2 cellular contexts compared by ENCODE assay signal in the genomic region with DNA sequence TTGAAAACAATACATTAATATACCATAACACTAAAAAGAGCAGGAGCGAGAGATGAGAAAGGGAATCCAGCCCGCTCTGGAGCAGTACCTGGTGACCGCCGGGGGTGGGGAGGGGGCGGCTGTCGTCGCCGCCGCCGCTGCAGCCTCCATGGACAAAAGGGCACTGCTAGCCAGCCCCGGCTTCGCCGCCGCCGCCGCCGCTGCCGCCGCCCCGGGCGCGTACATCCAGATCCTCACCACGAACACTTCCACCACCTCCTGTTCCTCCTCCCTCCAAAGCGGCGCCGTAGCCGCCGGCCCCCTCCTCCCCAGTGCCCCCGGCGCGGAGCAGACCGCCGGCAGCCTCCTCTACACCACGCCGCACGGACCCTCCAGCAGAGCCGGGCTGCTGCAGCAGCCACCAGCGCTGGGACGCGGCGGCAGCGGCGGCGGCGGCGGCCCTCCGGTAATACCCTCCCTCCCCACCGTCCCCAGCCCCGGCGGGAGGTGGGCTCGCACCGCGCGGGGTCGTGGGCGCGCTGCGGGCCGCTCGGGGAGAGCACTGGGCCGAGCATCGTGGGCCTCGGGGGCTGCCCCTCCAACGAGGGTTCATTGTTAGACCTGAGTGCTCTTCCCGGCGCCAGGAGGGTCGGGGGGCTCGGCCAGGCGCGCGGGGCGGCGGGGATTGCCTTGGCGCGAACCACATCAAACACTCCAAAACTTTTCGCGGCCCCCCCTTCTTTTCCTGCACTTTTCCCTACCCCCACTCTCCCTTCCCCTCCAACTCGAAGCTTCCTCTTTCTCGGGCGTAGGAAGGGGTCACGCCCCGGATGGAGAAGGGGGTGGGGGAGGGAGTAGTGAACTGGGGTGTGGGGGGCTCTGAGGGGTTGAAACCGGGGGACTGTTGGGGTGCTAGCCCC.
A peak's percentile ranks its signal among the peaks of the same experiment; 100 is the strongest.
TF ChIP-seq lines count a peak whose summit lies in the region.

No MANE protein-coding gene starts in this region.

TF ChIP-seq in WTC11, 78 proteins besides CTCF, POLR2A, EP300 and RAD21 (continued from another document and continues in another):
- TF ChIP-seq, protein P1, sequence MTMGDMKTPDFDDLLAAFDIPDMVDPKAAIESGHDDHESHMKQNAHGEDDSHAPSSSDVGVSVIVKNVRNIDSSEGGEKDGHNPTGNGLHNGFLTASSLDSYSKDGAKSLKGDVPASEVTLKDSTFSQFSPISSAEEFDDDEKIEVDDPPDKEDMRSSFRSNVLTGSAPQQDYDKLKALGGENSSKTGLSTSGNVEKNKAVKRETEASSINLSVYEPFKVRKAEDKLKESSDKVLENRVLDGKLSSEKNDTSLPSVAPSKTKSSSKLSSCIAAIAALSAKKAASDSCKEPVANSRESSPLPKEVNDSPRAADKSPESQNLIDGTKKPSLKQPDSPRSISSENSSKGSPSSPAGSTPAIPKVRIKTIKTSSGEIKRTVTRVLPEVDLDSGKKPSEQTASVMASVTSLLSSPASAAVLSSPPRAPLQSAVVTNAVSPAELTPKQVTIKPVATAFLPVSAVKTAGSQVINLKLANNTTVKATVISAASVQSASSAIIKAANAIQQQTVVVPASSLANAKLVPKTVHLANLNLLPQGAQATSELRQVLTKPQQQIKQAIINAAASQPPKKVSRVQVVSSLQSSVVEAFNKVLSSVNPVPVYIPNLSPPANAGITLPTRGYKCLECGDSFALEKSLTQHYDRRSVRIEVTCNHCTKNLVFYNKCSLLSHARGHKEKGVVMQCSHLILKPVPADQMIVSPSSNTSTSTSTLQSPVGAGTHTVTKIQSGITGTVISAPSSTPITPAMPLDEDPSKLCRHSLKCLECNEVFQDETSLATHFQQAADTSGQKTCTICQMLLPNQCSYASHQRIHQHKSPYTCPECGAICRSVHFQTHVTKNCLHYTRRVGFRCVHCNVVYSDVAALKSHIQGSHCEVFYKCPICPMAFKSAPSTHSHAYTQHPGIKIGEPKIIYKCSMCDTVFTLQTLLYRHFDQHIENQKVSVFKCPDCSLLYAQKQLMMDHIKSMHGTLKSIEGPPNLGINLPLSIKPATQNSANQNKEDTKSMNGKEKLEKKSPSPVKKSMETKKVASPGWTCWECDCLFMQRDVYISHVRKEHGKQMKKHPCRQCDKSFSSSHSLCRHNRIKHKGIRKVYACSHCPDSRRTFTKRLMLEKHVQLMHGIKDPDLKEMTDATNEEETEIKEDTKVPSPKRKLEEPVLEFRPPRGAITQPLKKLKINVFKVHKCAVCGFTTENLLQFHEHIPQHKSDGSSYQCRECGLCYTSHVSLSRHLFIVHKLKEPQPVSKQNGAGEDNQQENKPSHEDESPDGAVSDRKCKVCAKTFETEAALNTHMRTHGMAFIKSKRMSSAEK (CRISPR knock-in tag; IDR thresholded peaks at IDR 0.05; ENCODE audit: borderline replicate concordance), result no peak
- no peak for TF ChIP-seq GTF2I (CRISPR knock-in tag; conservative IDR thresholded peaks at IDR 0.05)
- TF ChIP-seq, protein P2, sequence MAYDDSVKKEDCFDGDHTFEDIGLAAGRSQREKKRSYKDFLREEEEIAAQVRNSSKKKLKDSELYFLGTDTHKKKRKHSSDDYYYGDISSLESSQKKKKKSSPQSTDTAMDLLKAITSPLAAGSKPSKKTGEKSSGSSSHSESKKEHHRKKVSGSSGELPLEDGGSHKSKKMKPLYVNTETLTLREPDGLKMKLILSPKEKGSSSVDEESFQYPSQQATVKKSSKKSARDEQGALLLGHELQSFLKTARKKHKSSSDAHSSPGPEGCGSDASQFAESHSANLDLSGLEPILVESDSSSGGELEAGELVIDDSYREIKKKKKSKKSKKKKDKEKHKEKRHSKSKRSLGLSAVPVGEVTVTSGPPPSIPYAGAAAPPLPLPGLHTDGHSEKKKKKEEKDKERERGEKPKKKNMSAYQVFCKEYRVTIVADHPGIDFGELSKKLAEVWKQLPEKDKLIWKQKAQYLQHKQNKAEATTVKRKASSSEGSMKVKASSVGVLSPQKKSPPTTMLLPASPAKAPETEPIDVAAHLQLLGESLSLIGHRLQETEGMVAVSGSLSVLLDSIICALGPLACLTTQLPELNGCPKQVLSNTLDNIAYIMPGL (CRISPR knock-in tag; IDR thresholded peaks at IDR 0.05), result 0 out of 2 replicates have a peak, but pooled peaks have one; percentile 25
- TF ChIP-seq TP53 (CRISPR knock-in tag; IDR thresholded peaks at IDR 0.05), result no peak
- TF ChIP-seq JAZF1 (CRISPR knock-in tag; IDR thresholded peaks at IDR 0.05), result no peak
- TF ChIP-seq SMAD4 (CRISPR knock-in tag; IDR thresholded peaks at IDR 0.05), result no peak
- no peak; the same call in 1 of the 2 replicates for TF ChIP-seq FOXK1 (CRISPR knock-in tag; IDR thresholded peaks at IDR 0.05)
- no peak for TF ChIP-seq ZNF232 (CRISPR knock-in tag; IDR thresholded peaks at IDR 0.05)
- no peak for TF ChIP-seq TEAD1 (CRISPR knock-in tag; IDR thresholded peaks at IDR 0.05)
- TF ChIP-seq, protein P3, sequence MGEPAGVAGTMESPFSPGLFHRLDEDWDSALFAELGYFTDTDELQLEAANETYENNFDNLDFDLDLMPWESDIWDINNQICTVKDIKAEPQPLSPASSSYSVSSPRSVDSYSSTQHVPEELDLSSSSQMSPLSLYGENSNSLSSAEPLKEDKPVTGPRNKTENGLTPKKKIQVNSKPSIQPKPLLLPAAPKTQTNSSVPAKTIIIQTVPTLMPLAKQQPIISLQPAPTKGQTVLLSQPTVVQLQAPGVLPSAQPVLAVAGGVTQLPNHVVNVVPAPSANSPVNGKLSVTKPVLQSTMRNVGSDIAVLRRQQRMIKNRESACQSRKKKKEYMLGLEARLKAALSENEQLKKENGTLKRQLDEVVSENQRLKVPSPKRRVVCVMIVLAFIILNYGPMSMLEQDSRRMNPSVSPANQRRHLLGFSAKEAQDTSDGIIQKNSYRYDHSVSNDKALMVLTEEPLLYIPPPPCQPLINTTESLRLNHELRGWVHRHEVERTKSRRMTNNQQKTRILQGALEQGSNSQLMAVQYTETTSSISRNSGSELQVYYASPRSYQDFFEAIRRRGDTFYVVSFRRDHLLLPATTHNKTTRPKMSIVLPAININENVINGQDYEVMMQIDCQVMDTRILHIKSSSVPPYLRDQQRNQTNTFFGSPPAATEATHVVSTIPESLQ (CRISPR knock-in tag; IDR thresholded peaks at IDR 0.05), result no peak
- TF ChIP-seq NFE2L1 (CRISPR knock-in tag; IDR thresholded peaks at IDR 0.05), result no peak

TF ChIP-seq in HepG2, 621 proteins besides CTCF, POLR2A, EP300 and RAD21 (continued from another document and continues in another):
- no peak for TF ChIP-seq ZMYM3 (CRISPR knock-in tag; IDR thresholded peaks at IDR 0.05)
- TF ChIP-seq TAF15 (IDR thresholded peaks at IDR 0.05; ENCODE audit: low read depth, low read length, poor library complexity, severe bottlenecking), result peak; percentile 45
- no peak for TF ChIP-seq MEF2D (CRISPR knock-in tag; IDR thresholded peaks at IDR 0.05)
- peak; percentile 92 for TF ChIP-seq NR2C2 (CRISPR knock-in tag; IDR thresholded peaks at IDR 0.05; ENCODE audit: borderline replicate concordance)
- peak; percentile 10; the same call in 1 of the 2 replicates for TF ChIP-seq SALL1 (CRISPR knock-in tag; IDR thresholded peaks at IDR 0.05)
- TF ChIP-seq, protein P4, sequence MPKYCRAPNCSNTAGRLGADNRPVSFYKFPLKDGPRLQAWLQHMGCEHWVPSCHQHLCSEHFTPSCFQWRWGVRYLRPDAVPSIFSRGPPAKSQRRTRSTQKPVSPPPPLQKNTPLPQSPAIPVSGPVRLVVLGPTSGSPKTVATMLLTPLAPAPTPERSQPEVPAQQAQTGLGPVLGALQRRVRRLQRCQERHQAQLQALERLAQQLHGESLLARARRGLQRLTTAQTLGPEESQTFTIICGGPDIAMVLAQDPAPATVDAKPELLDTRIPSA (CRISPR knock-in tag; IDR thresholded peaks at IDR 0.05; ENCODE audit: borderline replicate concordance), result peak; percentile 61; the same call in 1 of the 2 replicates
- TF ChIP-seq DMAP1 (CRISPR knock-in tag; IDR thresholded peaks at IDR 0.05), result peak; percentile 28; the same call in 1 of the 2 replicates
- TF ChIP-seq ZNF777 (CRISPR knock-in tag; IDR thresholded peaks at IDR 0.05), result 0 out of 2 replicates have a peak, but pooled peaks have one; percentile 9
- peak; percentile 7 for TF ChIP-seq AGO1 (IDR thresholded peaks at IDR 0.05; ENCODE audit: low read depth, low read length, poor library complexity, severe bottlenecking)
- TF ChIP-seq YEATS4 (CRISPR knock-in tag; IDR thresholded peaks at IDR 0.05; ENCODE audit: borderline replicate concordance), result no peak; the same call in none of the 2 replicates
- TF ChIP-seq ZIK1 (CRISPR knock-in tag; IDR thresholded peaks at IDR 0.05; ENCODE audit: borderline replicate concordance, low read depth), result no peak
- no peak for TF ChIP-seq RFX1 (IDR thresholded peaks at IDR 0.05)
- TF ChIP-seq GFI1 (CRISPR knock-in tag; IDR thresholded peaks at IDR 0.05; ENCODE audit: borderline replicate concordance), result peak; percentile 15; the same call in 1 of the 2 replicates
- TF ChIP-seq ZFYVE20 (CRISPR knock-in tag; IDR thresholded peaks at IDR 0.05; ENCODE audit: borderline replicate concordance, low read depth), result peak; percentile 12; the same call in 1 of the 2 replicates
- TF ChIP-seq, protein P5, sequence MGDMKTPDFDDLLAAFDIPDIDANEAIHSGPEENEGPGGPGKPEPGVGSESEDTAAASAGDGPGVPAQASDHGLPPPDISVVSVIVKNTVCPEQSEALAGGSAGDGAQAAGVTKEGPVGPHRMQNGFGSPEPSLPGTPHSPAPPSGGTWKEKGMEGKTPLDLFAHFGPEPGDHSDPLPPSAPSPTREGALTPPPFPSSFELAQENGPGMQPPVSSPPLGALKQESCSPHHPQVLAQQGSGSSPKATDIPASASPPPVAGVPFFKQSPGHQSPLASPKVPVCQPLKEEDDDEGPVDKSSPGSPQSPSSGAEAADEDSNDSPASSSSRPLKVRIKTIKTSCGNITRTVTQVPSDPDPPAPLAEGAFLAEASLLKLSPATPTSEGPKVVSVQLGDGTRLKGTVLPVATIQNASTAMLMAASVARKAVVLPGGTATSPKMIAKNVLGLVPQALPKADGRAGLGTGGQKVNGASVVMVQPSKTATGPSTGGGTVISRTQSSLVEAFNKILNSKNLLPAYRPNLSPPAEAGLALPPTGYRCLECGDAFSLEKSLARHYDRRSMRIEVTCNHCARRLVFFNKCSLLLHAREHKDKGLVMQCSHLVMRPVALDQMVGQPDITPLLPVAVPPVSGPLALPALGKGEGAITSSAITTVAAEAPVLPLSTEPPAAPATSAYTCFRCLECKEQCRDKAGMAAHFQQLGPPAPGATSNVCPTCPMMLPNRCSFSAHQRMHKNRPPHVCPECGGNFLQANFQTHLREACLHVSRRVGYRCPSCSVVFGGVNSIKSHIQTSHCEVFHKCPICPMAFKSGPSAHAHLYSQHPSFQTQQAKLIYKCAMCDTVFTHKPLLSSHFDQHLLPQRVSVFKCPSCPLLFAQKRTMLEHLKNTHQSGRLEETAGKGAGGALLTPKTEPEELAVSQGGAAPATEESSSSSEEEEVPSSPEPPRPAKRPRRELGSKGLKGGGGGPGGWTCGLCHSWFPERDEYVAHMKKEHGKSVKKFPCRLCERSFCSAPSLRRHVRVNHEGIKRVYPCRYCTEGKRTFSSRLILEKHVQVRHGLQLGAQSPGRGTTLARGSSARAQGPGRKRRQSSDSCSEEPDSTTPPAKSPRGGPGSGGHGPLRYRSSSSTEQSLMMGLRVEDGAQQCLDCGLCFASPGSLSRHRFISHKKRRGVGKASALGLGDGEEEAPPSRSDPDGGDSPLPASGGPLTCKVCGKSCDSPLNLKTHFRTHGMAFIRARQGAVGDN (CRISPR knock-in tag; IDR thresholded peaks at IDR 0.05), result 0 out of 2 replicates have a peak, but pooled peaks have one; percentile 7
- TF ChIP-seq, protein P6, sequence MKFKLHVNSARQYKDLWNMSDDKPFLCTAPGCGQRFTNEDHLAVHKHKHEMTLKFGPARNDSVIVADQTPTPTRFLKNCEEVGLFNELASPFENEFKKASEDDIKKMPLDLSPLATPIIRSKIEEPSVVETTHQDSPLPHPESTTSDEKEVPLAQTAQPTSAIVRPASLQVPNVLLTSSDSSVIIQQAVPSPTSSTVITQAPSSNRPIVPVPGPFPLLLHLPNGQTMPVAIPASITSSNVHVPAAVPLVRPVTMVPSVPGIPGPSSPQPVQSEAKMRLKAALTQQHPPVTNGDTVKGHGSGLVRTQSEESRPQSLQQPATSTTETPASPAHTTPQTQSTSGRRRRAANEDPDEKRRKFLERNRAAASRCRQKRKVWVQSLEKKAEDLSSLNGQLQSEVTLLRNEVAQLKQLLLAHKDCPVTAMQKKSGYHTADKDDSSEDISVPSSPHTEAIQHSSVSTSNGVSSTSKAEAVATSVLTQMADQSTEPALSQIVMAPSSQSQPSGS (CRISPR knock-in tag; IDR thresholded peaks at IDR 0.05), result no peak
- no peak for TF ChIP-seq ZNF652 (CRISPR knock-in tag; IDR thresholded peaks at IDR 0.05; ENCODE audit: borderline replicate concordance, low read depth)
- TF ChIP-seq ZNF792 (CRISPR knock-in tag; IDR thresholded peaks at IDR 0.05), result no peak
- TF ChIP-seq SETDB1 (CRISPR knock-in tag; IDR thresholded peaks at IDR 0.05; ENCODE audit: borderline replicate concordance), result no peak
- peak; percentile 34; the same call in 1 of the 2 replicates for TF ChIP-seq PHF8 (CRISPR knock-in tag; IDR thresholded peaks at IDR 0.05)
- TF ChIP-seq JUNB (CRISPR knock-in tag; IDR thresholded peaks at IDR 0.05; ENCODE audit: borderline replicate concordance), result no peak
- TF ChIP-seq, protein P7, sequence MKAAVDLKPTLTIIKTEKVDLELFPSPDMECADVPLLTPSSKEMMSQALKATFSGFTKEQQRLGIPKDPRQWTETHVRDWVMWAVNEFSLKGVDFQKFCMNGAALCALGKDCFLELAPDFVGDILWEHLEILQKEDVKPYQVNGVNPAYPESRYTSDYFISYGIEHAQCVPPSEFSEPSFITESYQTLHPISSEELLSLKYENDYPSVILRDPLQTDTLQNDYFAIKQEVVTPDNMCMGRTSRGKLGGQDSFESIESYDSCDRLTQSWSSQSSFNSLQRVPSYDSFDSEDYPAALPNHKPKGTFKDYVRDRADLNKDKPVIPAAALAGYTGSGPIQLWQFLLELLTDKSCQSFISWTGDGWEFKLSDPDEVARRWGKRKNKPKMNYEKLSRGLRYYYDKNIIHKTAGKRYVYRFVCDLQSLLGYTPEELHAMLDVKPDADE (CRISPR knock-in tag; IDR thresholded peaks at IDR 0.05), result 0 out of 2 replicates have a peak, but pooled peaks have one; percentile 9
- TF ChIP-seq, protein P8, sequence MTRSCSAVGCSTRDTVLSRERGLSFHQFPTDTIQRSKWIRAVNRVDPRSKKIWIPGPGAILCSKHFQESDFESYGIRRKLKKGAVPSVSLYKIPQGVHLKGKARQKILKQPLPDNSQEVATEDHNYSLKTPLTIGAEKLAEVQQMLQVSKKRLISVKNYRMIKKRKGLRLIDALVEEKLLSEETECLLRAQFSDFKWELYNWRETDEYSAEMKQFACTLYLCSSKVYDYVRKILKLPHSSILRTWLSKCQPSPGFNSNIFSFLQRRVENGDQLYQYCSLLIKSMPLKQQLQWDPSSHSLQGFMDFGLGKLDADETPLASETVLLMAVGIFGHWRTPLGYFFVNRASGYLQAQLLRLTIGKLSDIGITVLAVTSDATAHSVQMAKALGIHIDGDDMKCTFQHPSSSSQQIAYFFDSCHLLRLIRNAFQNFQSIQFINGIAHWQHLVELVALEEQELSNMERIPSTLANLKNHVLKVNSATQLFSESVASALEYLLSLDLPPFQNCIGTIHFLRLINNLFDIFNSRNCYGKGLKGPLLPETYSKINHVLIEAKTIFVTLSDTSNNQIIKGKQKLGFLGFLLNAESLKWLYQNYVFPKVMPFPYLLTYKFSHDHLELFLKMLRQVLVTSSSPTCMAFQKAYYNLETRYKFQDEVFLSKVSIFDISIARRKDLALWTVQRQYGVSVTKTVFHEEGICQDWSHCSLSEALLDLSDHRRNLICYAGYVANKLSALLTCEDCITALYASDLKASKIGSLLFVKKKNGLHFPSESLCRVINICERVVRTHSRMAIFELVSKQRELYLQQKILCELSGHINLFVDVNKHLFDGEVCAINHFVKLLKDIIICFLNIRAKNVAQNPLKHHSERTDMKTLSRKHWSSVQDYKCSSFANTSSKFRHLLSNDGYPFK (CRISPR knock-in tag; IDR thresholded peaks at IDR 0.05; ENCODE audit: borderline replicate concordance), result no peak
- peak; percentile 50 for TF ChIP-seq IKZF4 (CRISPR knock-in tag; IDR thresholded peaks at IDR 0.05; ENCODE audit: borderline replicate concordance, low read depth, not compliant biosample characterization)
